In the genomic region with DNA sequence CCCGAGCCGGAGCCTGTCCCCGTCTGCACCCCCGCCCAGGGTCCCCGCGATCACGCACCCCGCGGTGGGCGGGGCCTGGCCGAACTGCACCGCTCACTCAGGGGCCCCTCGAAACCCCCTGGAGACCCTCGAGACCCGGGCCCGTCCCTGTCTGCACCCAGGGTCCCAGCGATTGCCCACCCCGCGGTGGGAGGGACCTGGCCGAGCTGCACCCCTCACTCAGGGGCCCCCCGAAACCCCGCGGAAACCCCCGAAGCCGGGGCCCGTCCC, we compare ENCODE assay signal across 8 cellular contexts. TPM values are rescaled to one million over a fixed set of nuclear protein-coding genes. Genes with fewer than 3 reads are reported as not detected.
A peak's percentile ranks its signal among the peaks of the same experiment; 100 is the strongest.
DNase-seq lines count a peak whose midpoint lies in the region; ATAC-seq and TF ChIP-seq lines count a peak whose summit lies in the region.

No MANE protein-coding gene starts in this region.

- no peaks in the 10 kb centered on the region for H3K36me3 Mint-ChIP-seq in naive B cell

- ATAC-seq in GM18505 (IDR thresholded peaks at IDR 0.05; ENCODE audit: unreplicated experiment) (peak; percentile 25), HG03520 (IDR thresholded peaks at IDR 0.05; ENCODE audit: unreplicated experiment) (peak; percentile 15), naive B cell (ENCODE audit: low read depth in 2 of 2) (no peak)

- H3K27ac Mint-ChIP-seq in naive B cell, result peak overlapping the region in 3 of 6 donors; percentile 81 to 94 (median 94)

- TF ChIP-seq CTCF in colonic mucosa (IDR thresholded peaks at IDR 0.05), result no peak

- peak overlapping the region; percentile 33 for H3K27ac ChIP-seq in colonic mucosa

- H3K27me3 Mint-ChIP-seq in naive B cell, result peaks cover 0 to 11% (median 0%) of the 10 kb centered on the region in 3 donors

- no peaks in the 10 kb centered on the region for H3K27me3 ChIP-seq in colonic mucosa

- TF ChIP-seq POLR2A in GM18505 (IDR thresholded peaks at IDR 0.05; ENCODE audit: borderline replicate concordance, extremely low read depth, insufficient read depth, insufficient read length), result no peak

- no peaks in the 10 kb centered on the region for H3K9me3 Mint-ChIP-seq in naive B cell

- peaks cover 17 to 24% (median 20%) of the 10 kb centered on the region in 3 donors for H3K4me1 Mint-ChIP-seq in naive B cell

- H3K4me3 ChIP-seq in colonic mucosa, result peak overlapping the region; percentile 95

- H3K36me3 ChIP-seq in colonic mucosa, result no peaks in the 10 kb centered on the region

- DNase-seq in colonic mucosa, result no peak
- DNase-seq in naive B cell, result no peak
- no peak for DNase-seq in posterior vena cava (ENCODE audit: low spot score)
- DNase-seq in superior temporal gyrus (ENCODE audit: extremely low spot score), result no peak
- DNase-seq in DMS53 (lab: John Stamatoyannopoulos, UW), result no peak
- DNase-seq in midbrain (lab: John Stamatoyannopoulos, UW), result no peak

- no peaks in the 10 kb centered on the region for H3K4me1 ChIP-seq in colonic mucosa

- peak overlapping the region; percentile 77 to 93 (median 85) for H3K4me3 Mint-ChIP-seq in naive B cell

- intact Hi-C loops in colonic mucosa (cut with DNase I) (no loop called here), posterior vena cava (cut with DNase I) (no loop called here)

- H3K9me3 ChIP-seq in colonic mucosa, result no peaks in the 10 kb centered on the region

- H3K9ac ChIP-seq in colonic mucosa (ENCODE audit: low read depth in 2 of 2, low read length in 2 of 2), result peak overlapping the region; percentile 76 to 90

RNA-seq across cellular contexts. Expression of a gene that starts 0.5 kb away (rescaled TPM):
- 100 to 1,000 TPM in 1 of 2 donors, 10 to 100 TPM in 1; 35.6 to 186 TPM for total RNA-seq in colonic mucosa
- 1 to 10 TPM; 3.2 to 5.4 (median 4.5) TPM for polyA plus RNA-seq in naive B cell (ENCODE audit: low read depth in 6 of 6)
- total RNA-seq in posterior vena cava, result 10 to 100 TPM; 14.4 to 17.9 TPM

RNA-seq across cellular contexts. Expression of a gene that starts 19.7 kb away (rescaled TPM):
- 10 to 100 TPM; 17.5 to 21.6 TPM for total RNA-seq in colonic mucosa
- 100 to 1,000 TPM in 3 of 6 donors, 10 to 100 TPM in 3; 40.2 to 177 (median 125) TPM for polyA plus RNA-seq in naive B cell (ENCODE audit: low read depth in 6 of 6)
- total RNA-seq in posterior vena cava, result 100 to 1,000 TPM; 120 to 160 TPM

RNA-seq across cellular contexts. Expression of a gene that starts 28.9 kb away (rescaled TPM):
- total RNA-seq in colonic mucosa, result 100 to 1,000 TPM; 100 to 252 TPM
- 10 to 100 TPM; 50.0 to 99.3 (median 70.8) TPM for polyA plus RNA-seq in naive B cell (ENCODE audit: low read depth in 6 of 6)
- 10 to 100 TPM; 32.8 to 37.2 TPM for total RNA-seq in posterior vena cava

Comparison
In these comparisons a context has a peak if more than half of its experiments do, and no peak if none do; other contexts are left out.
1. ATAC-seq: peak in GM18505 (single experiment) and HG03520 (single experiment); none in naive B cell (0 of 2).
2. RNA of a gene that starts 19.7 kb away (total RNA-seq): 120 to 160 TPM in posterior vena cava; 17.5 to 21.6 TPM in colonic mucosa; every median in the first group is over 4 times any median in the second.